In the genomic region with DNA sequence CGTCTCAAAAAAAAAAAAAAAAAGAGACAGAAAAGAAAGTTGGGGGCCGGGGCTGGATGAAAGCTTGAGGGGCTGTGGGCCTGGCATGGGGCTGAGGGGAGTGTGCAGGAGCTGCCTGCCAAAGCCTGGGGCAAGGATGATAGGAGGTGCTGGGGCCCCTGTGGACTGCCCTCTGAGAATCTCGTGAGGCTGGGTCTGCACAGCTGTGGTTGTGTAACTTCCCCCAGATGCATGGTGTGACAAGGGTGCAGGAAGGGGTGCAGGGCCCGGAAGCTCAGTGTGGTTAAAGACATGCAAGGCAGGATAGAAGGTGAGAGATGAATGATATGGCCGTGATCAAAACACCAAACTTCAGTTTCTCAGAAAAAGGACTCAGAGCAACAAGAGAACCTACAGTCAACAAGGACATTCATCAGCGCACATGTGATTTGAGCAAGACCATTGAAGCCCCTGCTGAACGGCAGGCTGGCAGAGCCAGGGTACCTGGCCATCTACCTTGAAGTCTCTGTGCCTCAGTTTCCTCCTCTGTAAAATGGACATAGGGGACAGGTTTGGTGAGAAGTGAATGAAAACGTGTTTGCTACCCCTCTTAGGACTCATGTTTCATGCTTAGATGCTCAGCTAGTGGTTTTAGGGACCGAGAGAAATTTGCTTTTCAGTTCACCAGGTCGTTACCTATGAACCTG, we compare ENCODE assay signal across 8 cellular contexts.
DNase-seq lines count a peak whose midpoint lies in the region; ATAC-seq and TF ChIP-seq lines count a peak whose summit lies in the region.

No MANE protein-coding gene starts in this region.

- no peak for TF ChIP-seq CTCF in DOHH2 (IDR thresholded peaks at IDR 0.05; ENCODE audit: low read depth, low read length, poor library complexity, severe bottlenecking)
- no peak for TF ChIP-seq CTCF in SU-DHL-6 (IDR thresholded peaks at IDR 0.05; ENCODE audit: insufficient read depth, low read length, poor library complexity, severe bottlenecking)

- H3K36me3 ChIP-seq in DOHH2 (ENCODE audit: control insufficient read depth, low read length) (no peaks in the 10 kb centered on the region), SU-DHL-6 (ENCODE audit: low read length) (no peaks in the 10 kb centered on the region)

- H3K9me3 Mint-ChIP-seq in activated naive CD8-positive, alpha-beta T cell treated with anti-CD3 and anti-CD28 coated beads, Interleukin-2, amount 50 U/mL, for 24 hours: peaks cover 5% of the 10 kb centered on the region

- H3K27ac Mint-ChIP-seq in activated naive CD8-positive, alpha-beta T cell treated with anti-CD3 and anti-CD28 coated beads, Interleukin-2, amount 50 U/mL, for 24 hours: peak overlapping the region; percentile 89

- H3K9ac ChIP-seq in SU-DHL-6 (ENCODE audit: low read length): peak overlapping the region; percentile 50

- peak overlapping the region; percentile 61 for H3K4me3 ChIP-seq in DOHH2 (ENCODE audit: low read length)
- H3K4me3 ChIP-seq in SU-DHL-6 (ENCODE audit: insufficient read depth, low read length, poor library complexity, severe bottlenecking): peak overlapping the region; percentile 43

- no peaks in the 10 kb centered on the region for H3K9me2 ChIP-seq in DOHH2 (replicated peaks; ENCODE audit: control insufficient read depth, low read length)
- no peaks in the 10 kb centered on the region for H3K9me2 ChIP-seq in SU-DHL-6 (replicated peaks; ENCODE audit: insufficient read depth, low read length)

- no peaks in the 10 kb centered on the region for H3F3A ChIP-seq in DOHH2 (ENCODE audit: control insufficient read depth, insufficient read depth)
- peaks cover 24% of the 10 kb centered on the region; the same call in 1 of the 2 replicates for H3F3A ChIP-seq in SU-DHL-6 (ENCODE audit: insufficient read depth)

- peaks cover 79% of the 10 kb centered on the region for H3K4me1 Mint-ChIP-seq in activated naive CD8-positive, alpha-beta T cell treated with anti-CD3 and anti-CD28 coated beads, Interleukin-2, amount 50 U/mL, for 24 hours

- no peaks in the 10 kb centered on the region for H3K27me3 Mint-ChIP-seq in activated naive CD8-positive, alpha-beta T cell treated with anti-CD3 and anti-CD28 coated beads, Interleukin-2, amount 50 U/mL, for 24 hours

- H3K36me3 Mint-ChIP-seq in activated naive CD8-positive, alpha-beta T cell treated with anti-CD3 and anti-CD28 coated beads, Interleukin-2, amount 50 U/mL, for 24 hours (ENCODE audit: low read depth): peaks cover 20% of the 10 kb centered on the region

- H3K4me3 Mint-ChIP-seq in activated naive CD8-positive, alpha-beta T cell treated with anti-CD3 and anti-CD28 coated beads, Interleukin-2, amount 50 U/mL, for 24 hours: peak overlapping the region; percentile 54

- H4K20me1 ChIP-seq in DOHH2 (ENCODE audit: control insufficient read depth, insufficient read depth, low read depth, low read length): no peaks in the 10 kb centered on the region
- no peaks in the 10 kb centered on the region for H4K20me1 ChIP-seq in SU-DHL-6 (ENCODE audit: low read depth, low read length)

- ATAC-seq in GM21786 (IDR thresholded peaks at IDR 0.05; ENCODE audit: unreplicated experiment) (peak; percentile 84), HG02571 (IDR thresholded peaks at IDR 0.05; ENCODE audit: unreplicated experiment) (no peak), HG03469 (IDR thresholded peaks at IDR 0.05; ENCODE audit: unreplicated experiment) (no peak)
- peak; percentile 88 for ATAC-seq in activated naive CD8-positive, alpha-beta T cell treated with anti-CD3 and anti-CD28 coated beads, Interleukin-2, amount 50 U/mL, for 24 hours

- H3K27ac ChIP-seq in DOHH2 (ENCODE audit: low read depth, low read length) (peak overlapping the region; percentile 58), SU-DHL-6 (ENCODE audit: low read depth, low read length) (peak overlapping the region; percentile 97)

- no peaks in the 10 kb centered on the region for H3K79me2 ChIP-seq in DOHH2 (ENCODE audit: control insufficient read depth, low read length)
- H3K79me2 ChIP-seq in SU-DHL-6 (ENCODE audit: insufficient read depth, low read length): no peaks in the 10 kb centered on the region

- H2AFZ ChIP-seq in SU-DHL-6 (ENCODE audit: low read depth, low read length, severe bottlenecking): peak overlapping the region; percentile 18

- peak; percentile 72 for DNase-seq in activated naive CD8-positive, alpha-beta T cell treated with anti-CD3 and anti-CD28 coated beads, Interleukin-2, amount 50 U/mL, for 24 hours
- DNase-seq in stimulated activated CD8-positive, alpha-beta memory T cell treated with anti-CD3 and anti-CD28 coated beads, Interleukin-15, amount 100 ng/mL, for 1 hour (ENCODE audit: low read depth): peak; percentile 58
- no peak for DNase-seq in T1000 (lab: John Stamatoyannopoulos, UW)

- H3K9me3 ChIP-seq in DOHH2 (ENCODE audit: control insufficient read depth, insufficient read depth, low read length): no peaks in the 10 kb centered on the region
- no peaks in the 10 kb centered on the region; the same call in 1 of the 2 replicates for H3K9me3 ChIP-seq in SU-DHL-6 (ENCODE audit: insufficient read depth, low read length)

- H3K4me2 ChIP-seq in DOHH2 (ENCODE audit: low read length): peak overlapping the region; percentile 56
- peak overlapping the region; percentile 78 for H3K4me2 ChIP-seq in SU-DHL-6 (ENCODE audit: low read depth, low read length, poor library complexity, severe bottlenecking)

- H3K27me3 ChIP-seq in DOHH2 (ENCODE audit: control insufficient read depth, low read length) (no peaks in the 10 kb centered on the region), SU-DHL-6 (ENCODE audit: low read length) (no peaks in the 10 kb centered on the region)

- H3K4me1 ChIP-seq in DOHH2 (ENCODE audit: control insufficient read depth, low read length): peaks cover 35% of the 10 kb centered on the region

Comparison
In these comparisons a context has a peak if more than half of its experiments do, and no peak if none do; other contexts are left out.
1. ATAC-seq: peak in GM21786 (single experiment) and activated naive CD8-positive, alpha-beta T cell treated with anti-CD3 and anti-CD28 coated beads, Interleukin-2, amount 50 U/mL, for 24 hours (single experiment); none in HG02571 (single experiment) and HG03469 (single experiment).